Comparison of ENCODE assay signal across 16 cellular contexts in genomic region chr5:135028791-135029467, GRCh38. TPM values are rescaled to one million over a fixed set of nuclear protein-coding genes. Genes with fewer than 3 reads are reported as not detected.
DNase-seq lines count a peak whose midpoint lies in the region; ATAC-seq and TF ChIP-seq lines count a peak whose summit lies in the region.
"Had no signal": no experiment of that assay in that cellular context is flagged by ENCODE, and none has a peak within 500 bp of the region (broad histone marks: within the 10 kb centered on the region; RNA-seq: fewer than 3 reads in every experiment).

No MANE protein-coding gene starts in this region.

- WGBS in urinary bladder, result 11% methylated on average over 62 of the region's 62 CpGs

- peaks cover 15% of the 10 kb centered on the region for H3K36me3 Mint-ChIP-seq in activated T-helper 17 cell treated with anti-CD3 and anti-CD28 coated beads, Interleukin-2, amount 50 U/mL, for 72 hours (ENCODE audit: low read depth)

- no peaks in the 10 kb centered on the region for H3K36me3 ChIP-seq in urinary bladder (ENCODE audit: insufficient read depth)
- H3K36me3 ChIP-seq: left lung, pancreas had no signal

- ATAC-seq in activated T-helper 17 cell treated with anti-CD3 and anti-CD28 coated beads, Interleukin-2, amount 50 U/mL, for 72 hours (replicated peaks), result no peak
- ATAC-seq: activated CD4-positive, CD25-positive, alpha-beta regulatory T cell treated with anti-CD3 and anti-CD28 coated beads, Interleukin-2, amount 50 U/mL, for 24 hours; left lung; pancreas; stimulated activated effector memory CD8-positive, alpha-beta T cell treated with anti-CD3 and anti-CD28 coated beads, Interleukin-12 subunit alpha, Interleukin-12 subunit beta, amount 100 ng/mL, for 72 hours had no signal

- no peak for TF ChIP-seq CTCF in coronary artery (IDR thresholded peaks at IDR 0.05)

- intact Hi-C loops in head of caudate nucleus (cut with DNase I), result no loop called here

- peaks cover 48% of the 10 kb centered on the region for H3K27me3 Mint-ChIP-seq in activated T-helper 17 cell treated with anti-CD3 and anti-CD28 coated beads, Interleukin-2, amount 50 U/mL, for 72 hours

- H3K4me3 ChIP-seq in coronary artery (peak overlapping the region; percentile 33), urinary bladder (ENCODE audit: low read depth, low read length) (peak overlapping the region; percentile 42)
- H3K4me3 ChIP-seq: left lung, pancreas had no signal

- no peaks in the 10 kb centered on the region for H3K4me1 ChIP-seq in urinary bladder (ENCODE audit: insufficient read depth)

- no peaks in the 10 kb centered on the region for H3K9me3 Mint-ChIP-seq in activated T-helper 17 cell treated with anti-CD3 and anti-CD28 coated beads, Interleukin-2, amount 50 U/mL, for 72 hours

- H3K4me1 Mint-ChIP-seq in activated T-helper 17 cell treated with anti-CD3 and anti-CD28 coated beads, Interleukin-2, amount 50 U/mL, for 72 hours, result peaks cover 9% of the 10 kb centered on the region

- H3K27ac ChIP-seq in coronary artery (no peak overlapping the region), urinary bladder (ENCODE audit: low read depth) (peak overlapping the region; percentile 88)
- H3K27ac ChIP-seq: left lung, pancreas had no signal

- peak; percentile 24 for DNase-seq in stimulated activated CD4-positive, alpha-beta T cell treated with anti-CD3 and anti-CD28 coated beads, Interleukin-15, amount 100 ng/mL, for 24 hours
- DNase-seq in stimulated activated CD4-positive, alpha-beta T cell treated with anti-CD3 and anti-CD28 coated beads, Interleukin-1b, Interleukin-23, amount 100 ng/mL, for 48 hours, result no peak
- DNase-seq in coronary artery (ENCODE audit: low spot score) (no peak), left kidney (ENCODE audit: low read depth, low spot score) (peak; percentile 61), NK-92 (lab: John Stamatoyannopoulos, UW; ENCODE audit: unreplicated experiment) (no peak), head of caudate nucleus (no peak)
- DNase-seq: EL; NCI-H1930; NCI-H774; stimulated activated CD4-positive, alpha-beta T cell treated with anti-CD3 and anti-CD28 coated beads, Interleukin-2, amount 100 ng/mL, for 24 hours had no signal

- no peak overlapping the region for H3K4me3 Mint-ChIP-seq in activated T-helper 17 cell treated with anti-CD3 and anti-CD28 coated beads, Interleukin-2, amount 50 U/mL, for 72 hours
- H3K4me3 Mint-ChIP-seq: stimulated activated effector memory CD8-positive, alpha-beta T cell treated with anti-CD3 and anti-CD28 coated beads, Interleukin-12 subunit alpha, Interleukin-12 subunit beta, amount 100 ng/mL, for 72 hours had no signal

- H3K27ac Mint-ChIP-seq in activated T-helper 17 cell treated with anti-CD3 and anti-CD28 coated beads, Interleukin-2, amount 50 U/mL, for 72 hours, result no peak overlapping the region
- H3K27ac Mint-ChIP-seq: stimulated activated effector memory CD8-positive, alpha-beta T cell treated with anti-CD3 and anti-CD28 coated beads, Interleukin-12 subunit alpha, Interleukin-12 subunit beta, amount 100 ng/mL, for 72 hours had no signal

RNA-seq across cellular contexts. Expression of gene PITX1, which starts 5.1 kb away (rescaled TPM):
- total RNA-seq in urinary bladder, result 50.1 TPM
- polyA plus RNA-seq in urinary bladder, result 178 TPM
- total RNA-seq in activated T-helper 17 cell treated with anti-CD3 and anti-CD28 coated beads, Interleukin-2, amount 50 U/mL, for 72 hours, result not detected

Comparison
In these comparisons a context has a peak if more than half of its experiments do, and no peak if none do; other contexts are left out.
1. DNase-seq: peak in stimulated activated CD4-positive, alpha-beta T cell treated with anti-CD3 and anti-CD28 coated beads, Interleukin-15, amount 100 ng/mL, for 24 hours (single experiment) and left kidney (single experiment); none in stimulated activated CD4-positive, alpha-beta T cell treated with anti-CD3 and anti-CD28 coated beads, Interleukin-1b, Interleukin-23, amount 100 ng/mL, for 48 hours (single experiment), coronary artery (single experiment), NK-92 (single experiment) and head of caudate nucleus (0 of 42).
2. RNA of gene PITX1, which starts 5.1 kb away (total RNA-seq): 50.1 TPM in urinary bladder (single experiment); not detected in activated T-helper 17 cell treated with anti-CD3 and anti-CD28 coated beads, Interleukin-2, amount 50 U/mL, for 72 hours; every median in the first group is over 10 times any median in the second.